1 cellular context compared by ENCODE assay signal in the genomic region with DNA sequence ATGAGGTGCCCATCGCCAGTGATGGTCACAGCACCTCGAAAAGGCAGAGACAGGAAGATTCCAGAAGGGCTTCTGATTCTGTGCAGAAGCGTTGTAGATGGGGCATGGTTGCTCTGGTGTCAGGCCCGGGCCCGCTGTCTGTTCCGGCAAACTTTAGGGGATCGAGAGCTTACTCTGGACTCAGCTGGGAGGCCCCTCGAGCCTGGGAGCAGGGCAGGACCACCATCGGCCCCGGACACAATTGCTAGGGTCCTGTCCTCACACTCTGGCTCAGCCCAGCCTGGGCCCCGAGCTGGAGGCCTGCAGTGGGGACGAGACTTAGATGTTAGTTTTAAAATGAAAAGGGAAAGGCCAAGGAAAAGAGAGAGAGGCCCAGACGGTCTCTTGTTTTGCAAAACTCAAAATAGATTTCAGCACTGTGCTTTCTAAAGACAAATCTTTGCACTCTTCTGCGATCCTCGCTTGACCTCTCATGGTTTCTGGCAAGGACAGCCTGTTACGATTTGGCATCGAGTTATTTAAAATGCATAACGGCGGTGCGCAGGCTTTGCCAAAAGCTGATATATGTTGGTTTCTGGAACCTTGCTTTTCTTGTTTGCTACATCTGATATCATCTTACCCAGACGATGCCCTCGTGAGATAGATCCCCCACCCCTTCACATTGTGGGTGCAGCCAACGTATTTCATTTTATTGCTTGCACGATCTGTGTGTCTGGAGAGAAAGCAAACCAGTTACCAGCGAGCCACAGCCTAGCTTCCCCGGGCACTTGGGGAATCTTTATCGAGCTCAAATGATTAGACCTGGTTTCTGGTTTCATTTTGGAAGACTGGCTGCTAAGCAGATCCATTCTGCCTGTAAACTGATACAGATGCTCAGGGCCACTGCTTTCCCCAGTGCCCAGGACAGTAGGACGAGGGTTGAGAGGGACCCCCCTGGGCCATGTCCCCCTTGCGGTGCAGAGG.
TF ChIP-seq lines count a peak whose summit lies in the region.

No MANE protein-coding gene starts in this region.

TF ChIP-seq in H1, 55 proteins besides CTCF, POLR2A, EP300 and RAD21:
- TF ChIP-seq KDM4A (IDR thresholded peaks at IDR 0.05; ENCODE audit: low read depth, low read length, severe bottlenecking) (no peak), EGR1 (IDR thresholded peaks at IDR 0.05; ENCODE audit: borderline replicate concordance, low read depth, low read length) (no peak), POLR2AphosphoS5 (IDR thresholded peaks at IDR 0.05; ENCODE audit: low read depth, low read length) (no peak), KDM1A (IDR thresholded peaks at IDR 0.05; ENCODE audit: borderline replicate concordance, low read length) (no peak), BRCA1 (IDR thresholded peaks at IDR 0.05; ENCODE audit: low read depth, low read length) (no peak), JUN (IDR thresholded peaks at IDR 0.05; ENCODE audit: low read depth, low read length) (no peak)
TF ChIP-seq in H1: peak in this region for 0.
